ENCODE assay signal across 9 cellular contexts in the genomic region with DNA sequence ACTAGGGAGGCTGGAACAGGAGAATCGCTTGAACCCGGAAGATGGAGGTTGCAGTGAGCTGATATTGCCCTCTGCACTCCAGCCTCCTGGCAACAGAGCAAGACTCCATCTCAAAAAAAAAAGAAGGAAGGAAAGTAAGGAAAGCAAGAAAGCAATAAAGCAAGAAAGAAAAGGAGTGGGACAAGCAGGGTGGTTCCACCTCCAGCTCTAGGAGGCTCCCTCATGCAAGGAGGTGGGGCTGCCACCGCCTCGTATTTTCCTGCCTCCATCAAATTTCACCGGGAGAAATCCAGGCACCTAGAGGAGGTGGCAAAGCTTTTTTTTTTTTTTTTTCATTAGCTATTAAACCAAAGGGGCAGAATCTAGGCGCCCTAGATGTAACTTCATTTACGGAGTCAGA. TPM values are rescaled to one million over a fixed set of nuclear protein-coding genes. Genes with fewer than 3 reads are reported as not detected.
DNase-seq lines count a peak whose midpoint lies in the region; ATAC-seq and TF ChIP-seq lines count a peak whose summit lies in the region.
"Had no signal": no experiment of that assay in that cellular context is flagged by ENCODE, and none has a peak within 500 bp of the region (broad histone marks: within the 10 kb centered on the region; RNA-seq: fewer than 3 reads in every experiment).

No MANE protein-coding gene starts in this region.

- peak overlapping the region; percentile 49 to 76 (median 75) for H3K27ac Mint-ChIP-seq in CD4-positive, CD25-positive, alpha-beta regulatory T cell
- peak overlapping the region; percentile 79 to 80 for H3K27ac Mint-ChIP-seq in natural killer cell treated with Interleukin-12 subunit alpha and Interleukin-12 subunit beta and Interleukin-15 and Interleukin-18, amount 100 ng/mL, for 72 hours

- H3K36me3 ChIP-seq in CD4-positive, CD25-positive, alpha-beta regulatory T cell (ENCODE audit: control insufficient read depth, insufficient read depth, low read length): no peaks in the 10 kb centered on the region
- no peaks in the 10 kb centered on the region for H3K36me3 ChIP-seq in Karpas-422 (ENCODE audit: insufficient read depth, low read length)
- H3K36me3 ChIP-seq: uterus had no signal

- no peaks in the 10 kb centered on the region for H3K9me3 Mint-ChIP-seq in CD4-positive, CD25-positive, alpha-beta regulatory T cell
- no peaks in the 10 kb centered on the region for H3K9me3 Mint-ChIP-seq in natural killer cell treated with Interleukin-12 subunit alpha and Interleukin-12 subunit beta and Interleukin-15 and Interleukin-18, amount 100 ng/mL, for 72 hours

- H3K36me3 Mint-ChIP-seq in CD4-positive, CD25-positive, alpha-beta regulatory T cell: no peaks in the 10 kb centered on the region
- no peaks in the 10 kb centered on the region for H3K36me3 Mint-ChIP-seq in natural killer cell treated with Interleukin-12 subunit alpha and Interleukin-12 subunit beta and Interleukin-15 and Interleukin-18, amount 100 ng/mL, for 72 hours

- no peaks in the 10 kb centered on the region for H3K27me3 ChIP-seq in CD4-positive, CD25-positive, alpha-beta regulatory T cell (ENCODE audit: control insufficient read depth, insufficient read depth, low read length)
- H3K27me3 ChIP-seq in Karpas-422 (ENCODE audit: low read length): no peaks in the 10 kb centered on the region
- no peaks in the 10 kb centered on the region for H3K27me3 ChIP-seq in dorsolateral prefrontal cortex
- H3K27me3 ChIP-seq: uterus had no signal

- no peak for TF ChIP-seq CTCF in dorsolateral prefrontal cortex (IDR thresholded peaks at IDR 0.05 in 54 of 56, conservative IDR thresholded peaks at IDR 0.05 in 2 of 56; ENCODE audit: low read depth in 1 of 56, partially characterized antibody in 56 of 56)

- peaks cover 28% of the 10 kb centered on the region for H3K27me3 Mint-ChIP-seq in CD4-positive, CD25-positive, alpha-beta regulatory T cell
- peaks cover 2 to 6% of the 10 kb centered on the region in 2 donors for H3K27me3 Mint-ChIP-seq in natural killer cell treated with Interleukin-12 subunit alpha and Interleukin-12 subunit beta and Interleukin-15 and Interleukin-18, amount 100 ng/mL, for 72 hours

- DNase-seq in CD4-positive, CD25-positive, alpha-beta regulatory T cell: no peak
- DNase-seq in Karpas-422 (no peak), dorsolateral prefrontal cortex (no peak), NOMO-1 (lab: John Stamatoyannopoulos, UW; ENCODE audit: unreplicated experiment in 2 of 2) (no peak), NCI-H345 treated with DMSO at 0.1 percent for 48 hours (lab: John Stamatoyannopoulos, UW; ENCODE audit: unreplicated experiment) (no peak), A172 (ENCODE audit: low spot score) (no peak)
- no peak for DNase-seq in natural killer cell treated with Interleukin-12 subunit alpha and Interleukin-12 subunit beta and Interleukin-15 and Interleukin-18, amount 100 ng/mL, for 72 hours (ENCODE audit: low spot score)

- H3K9me3 ChIP-seq in CD4-positive, CD25-positive, alpha-beta regulatory T cell (ENCODE audit: control insufficient read depth in 2 of 2, low read length in 2 of 2): no peaks in the 10 kb centered on the region
- H3K9me3 ChIP-seq in Karpas-422 (ENCODE audit: low read length): no peaks in the 10 kb centered on the region
- H3K9me3 ChIP-seq: uterus had no signal

- H3K4me2 ChIP-seq in Karpas-422 (ENCODE audit: low read depth, low read length, poor library complexity, severe bottlenecking): peak overlapping the region; percentile 82

- no peaks in the 10 kb centered on the region for H4K20me1 ChIP-seq in Karpas-422 (ENCODE audit: insufficient read depth, low read depth, low read length)

- intact Hi-C loops in dorsolateral prefrontal cortex (cut with DNase I): no loop called here

- H3K79me2 ChIP-seq in Karpas-422 (ENCODE audit: low read length): no peaks in the 10 kb centered on the region

- peaks cover 5 to 30% (median 5%) of the 10 kb centered on the region in 4 donors for H3K4me1 Mint-ChIP-seq in CD4-positive, CD25-positive, alpha-beta regulatory T cell
- H3K4me1 Mint-ChIP-seq in natural killer cell treated with Interleukin-12 subunit alpha and Interleukin-12 subunit beta and Interleukin-15 and Interleukin-18, amount 100 ng/mL, for 72 hours (ENCODE audit: low read depth in 2 of 2): peaks cover 19 to 29% of the 10 kb centered on the region in 2 donors

- peak overlapping the region; percentile 53 to 78 (median 76) for H3K4me3 Mint-ChIP-seq in CD4-positive, CD25-positive, alpha-beta regulatory T cell
- H3K4me3 Mint-ChIP-seq in natural killer cell treated with Interleukin-12 subunit alpha and Interleukin-12 subunit beta and Interleukin-15 and Interleukin-18, amount 100 ng/mL, for 72 hours: peak overlapping the region; percentile 93

- no peak for ATAC-seq in CD4-positive, CD25-positive, alpha-beta regulatory T cell (ENCODE audit: low read depth in 2 of 2)
- ATAC-seq in natural killer cell treated with Interleukin-12 subunit alpha and Interleukin-12 subunit beta and Interleukin-15 and Interleukin-18, amount 100 ng/mL, for 72 hours: no peak
- ATAC-seq in GM21515 (IDR thresholded peaks at IDR 0.05; ENCODE audit: unreplicated experiment): no peak

- no peak overlapping the region for H3K9ac ChIP-seq in Karpas-422 (ENCODE audit: low read length)

- H2AFZ ChIP-seq in Karpas-422 (ENCODE audit: low read length): no peak overlapping the region

- H3K27ac ChIP-seq in CD4-positive, CD25-positive, alpha-beta regulatory T cell (ENCODE audit: insufficient read depth, low read length, poor library complexity, severe bottlenecking): no peak overlapping the region
- no peak overlapping the region for H3K27ac ChIP-seq in Karpas-422 (ENCODE audit: low read length)
- H3K27ac ChIP-seq in dorsolateral prefrontal cortex: peak overlapping the region in 7 of 59 donors; percentile 15 to 87 (median 81)

- H3K9me2 ChIP-seq in Karpas-422 (replicated peaks; ENCODE audit: insufficient read depth, low read length): no peaks in the 10 kb centered on the region

- H3K4me1 ChIP-seq in CD4-positive, CD25-positive, alpha-beta regulatory T cell (ENCODE audit: control insufficient read depth, insufficient read depth, low read length, poor library complexity, severe bottlenecking): peaks cover 20% of the 10 kb centered on the region
- H3K4me1 ChIP-seq in Karpas-422 (ENCODE audit: low read length): peaks cover 20% of the 10 kb centered on the region

- no peak overlapping the region for H3K4me3 ChIP-seq in CD4-positive, CD25-positive, alpha-beta regulatory T cell (ENCODE audit: low read depth, low read length)
- no peak overlapping the region for H3K4me3 ChIP-seq in Karpas-422 (ENCODE audit: low read length)
- peak overlapping the region in 48 of 59 donors; percentile 61 to 86 (median 77) for H3K4me3 ChIP-seq in dorsolateral prefrontal cortex

RNA-seq across cellular contexts. Expression of a gene that starts 1.0 kb away (rescaled TPM):
- total RNA-seq in CD4-positive, CD25-positive, alpha-beta regulatory T cell: 6.1 TPM
- 1 to 10 TPM in 1 of 4 donors, under 1 TPM in 3; 0.28 to 2.2 (median 0.82) TPM for polyA plus RNA-seq in CD4-positive, CD25-positive, alpha-beta regulatory T cell
- 2.4 and 4.0 TPM in 2 replicates for total RNA-seq in Karpas-422 (2014; rRNA removed; shearing (Covaris generic); ENCODE audit: low replicate concordance)
- 10 to 100 TPM; 11.4 to 81.5 (median 46.1) TPM for total RNA-seq in dorsolateral prefrontal cortex
- total RNA-seq in natural killer cell treated with Interleukin-12 subunit alpha and Interleukin-12 subunit beta and Interleukin-15 and Interleukin-18, amount 100 ng/mL, for 72 hours: 1 to 10 TPM; 3.2 to 7.9 TPM
- total RNA-seq in A172 (2014; rRNA removed; shearing (Covaris generic)): 26.6 and 33.0 TPM in 2 replicates

RNA-seq across cellular contexts. Expression of a gene that starts 31.8 kb away (rescaled TPM):
- total RNA-seq in CD4-positive, CD25-positive, alpha-beta regulatory T cell: 4.2 TPM
- under 1 TPM in 1 of 4 donors, not detected in 3; 0.15 TPM for polyA plus RNA-seq in CD4-positive, CD25-positive, alpha-beta regulatory T cell
- 6.7 and 13.9 TPM in 2 replicates for total RNA-seq in Karpas-422 (2014; rRNA removed; shearing (Covaris generic); ENCODE audit: low replicate concordance)
- 10 to 100 TPM in 92 of 120 experiments, 1 to 10 TPM in 28; 4.2 to 23.0 (median 12.1) TPM for total RNA-seq in dorsolateral prefrontal cortex
- total RNA-seq in natural killer cell treated with Interleukin-12 subunit alpha and Interleukin-12 subunit beta and Interleukin-15 and Interleukin-18, amount 100 ng/mL, for 72 hours: not detected
- 4.4 and 7.6 TPM in 2 replicates for total RNA-seq in A172 (2014; rRNA removed; shearing (Covaris generic))

Comparison
In these comparisons a context has a peak if more than half of its experiments do, and no peak if none do; other contexts are left out.
1. H3K4me3 ChIP-seq: peak in dorsolateral prefrontal cortex (48 of 59); none in CD4-positive, CD25-positive, alpha-beta regulatory T cell (single experiment) and Karpas-422 (single experiment).